In the genomic region with DNA sequence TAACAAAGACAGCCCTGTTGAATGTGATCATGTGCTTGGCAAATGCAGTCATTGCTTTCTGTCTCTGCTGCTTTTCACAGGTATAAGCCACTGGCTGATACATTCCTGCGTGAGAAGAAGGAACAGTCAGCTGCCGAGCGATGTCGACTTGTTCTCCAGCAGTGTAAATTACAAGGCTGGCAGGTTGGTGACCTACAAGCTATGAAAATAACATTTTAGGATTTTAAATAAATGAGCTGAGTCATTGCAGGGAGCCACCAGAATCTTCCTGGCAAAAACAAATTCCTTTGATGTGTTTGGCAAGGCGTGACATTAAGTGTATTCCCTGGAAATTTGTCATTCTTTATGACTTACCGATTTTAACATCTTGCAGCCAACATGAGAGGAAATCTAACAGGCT, we compare ENCODE assay signal across 22 cellular contexts.
A peak's percentile ranks its signal among the peaks of the same experiment; 100 is the strongest.
DNase-seq lines count a peak whose midpoint lies in the region; ATAC-seq and TF ChIP-seq lines count a peak whose summit lies in the region.
"Had no signal": no experiment of that assay in that cellular context is flagged by ENCODE, and none has a peak within 500 bp of the region (broad histone marks: within the 10 kb centered on the region; RNA-seq: fewer than 3 reads in every experiment).

No MANE protein-coding gene starts in this region.

- BruUV-seq in PC-3 (replicated peaks; lab: Mats Ljungman, UMichigan): no TSS peak

- no peaks in the 10 kb centered on the region for H3K27me3 ChIP-seq in GM23338 (ENCODE audit: insufficient read depth)
- peaks cover 37% of the 10 kb centered on the region for H3K27me3 ChIP-seq in PC-3 (ENCODE audit: low read length)
- no peaks in the 10 kb centered on the region for H3K27me3 ChIP-seq in neutrophil
- peaks cover 51% of the 10 kb centered on the region for H3K27me3 ChIP-seq in BE2C
- no peaks in the 10 kb centered on the region for H3K27me3 ChIP-seq in brain microvascular endothelial cell (replicated peaks)
- H3K27me3 ChIP-seq in tibial nerve: no peaks in the 10 kb centered on the region
- H3K27me3 ChIP-seq: colonic mucosa, heart left ventricle, ovary, sigmoid colon had no signal

- H3K4me3 ChIP-seq in GM23338 (no peak overlapping the region), PC-3 (ENCODE audit: low read length) (no peak overlapping the region), fibroblast of villous mesenchyme (ENCODE audit: low read depth, low read length) (no peak overlapping the region), neutrophil (ENCODE audit: low read depth in 1 of 2, low read length in 1 of 2) (no peak overlapping the region), BE2C (ENCODE audit: low read depth, low read length) (no peak overlapping the region), brain microvascular endothelial cell (ENCODE audit: low read depth, low read length) (no peak overlapping the region), tibial nerve (no peak overlapping the region)
- H3K4me3 ChIP-seq: colonic mucosa, heart left ventricle, lower lobe of right lung, ovary, sigmoid colon had no signal

- H4K20me1 ChIP-seq in GM23338 (replicated peaks; ENCODE audit: insufficient read depth) (no peaks in the 10 kb centered on the region), PC-3 (ENCODE audit: low read length) (no peaks in the 10 kb centered on the region)

- no peak overlapping the region for H3K4me3 Mint-ChIP-seq in GM23338
- H3K4me3 Mint-ChIP-seq: activated naive CD8-positive, alpha-beta T cell treated with anti-CD3 and anti-CD28 coated beads for 36 hours; activated T-helper 17 cell treated with anti-CD3 and anti-CD28 coated beads, Interleukin-2, amount 50 U/mL, for 72 hours; brain had no signal

- H3K27me3 Mint-ChIP-seq in GM23338 (ENCODE audit: insufficient read depth, low read depth, poor library complexity): no peaks in the 10 kb centered on the region
- H3K27me3 Mint-ChIP-seq: activated T-helper 17 cell treated with anti-CD3 and anti-CD28 coated beads, Interleukin-2, amount 50 U/mL, for 72 hours had no signal

- CTCF ChIA-PET in PC-3 (lab: Charles Lee): no interaction called here

- no peak for TF ChIP-seq EP300 in tibial nerve (IDR thresholded peaks at IDR 0.05)

- POLR2A ChIA-PET in PC-3 (lab: Charles Lee; ENCODE audit: unreplicated experiment): no interaction called here

- TF ChIP-seq POLR2A in tibial nerve (IDR thresholded peaks at IDR 0.05): no peak

- no peaks in the 10 kb centered on the region for H3K36me3 Mint-ChIP-seq in GM23338 (ENCODE audit: low read depth)
- H3K36me3 Mint-ChIP-seq: activated naive CD8-positive, alpha-beta T cell treated with anti-CD3 and anti-CD28 coated beads for 36 hours; brain had no signal

- peak; percentile 17 for DNase-seq in GM23338 (ENCODE audit: low spot score)
- peak; percentile 22 for DNase-seq in PC-3
- DNase-seq in fibroblast of villous mesenchyme (ENCODE audit: low read depth): peak; percentile 25
- DNase-seq in BE2C: no peak
- DNase-seq in brain microvascular endothelial cell: no peak
- DNase-seq in NCI-H1436 treated with DMSO at 0.1 percent for 48 hours (lab: John Stamatoyannopoulos, UW): no peak
- no peak for DNase-seq in tibial nerve (ENCODE audit: low spot score in 2 of 2)
- DNase-seq: activated CD4-positive, alpha-beta T cell treated with anti-CD3 and anti-CD28 coated beads for 4 hours; activated naive CD8-positive, alpha-beta T cell treated with anti-CD3 and anti-CD28 coated beads for 36 hours; colonic mucosa; DMS79; heart left ventricle; Kasumi-1; lower lobe of right lung; NCI-H2171; ovary; Right ventricle myocardium superior; sigmoid colon; T-helper 1 cell had no signal

- intact Hi-C loops in PC-3 (cut with micrococcal nuclease): no loop called here

- no peak overlapping the region for H3K9ac ChIP-seq in PC-3 (ENCODE audit: low read length)

- WGBS in tibial nerve, 2 donors: 64 to 79% methylated on average over 6 of the region's 6 CpGs

- H3K9me3 Mint-ChIP-seq in GM23338: no peaks in the 10 kb centered on the region
- H3K9me3 Mint-ChIP-seq: activated naive CD8-positive, alpha-beta T cell treated with anti-CD3 and anti-CD28 coated beads for 36 hours; activated T-helper 17 cell treated with anti-CD3 and anti-CD28 coated beads, Interleukin-2, amount 50 U/mL, for 72 hours had no signal

- H3F3A ChIP-seq in GM23338 (replicated peaks; ENCODE audit: low read depth) (no peaks in the 10 kb centered on the region), PC-3 (ENCODE audit: low read length, unreplicated experiment) (no peaks in the 10 kb centered on the region)

- in situ Hi-C loops in brain microvascular endothelial cell (cut with HindIII; ENCODE audit: low pct_ligation_motif_present, low sequenced_read_pairs): no loop called here

- H3K36me3 ChIP-seq in GM23338 (ENCODE audit: insufficient read depth): no peaks in the 10 kb centered on the region
- no peaks in the 10 kb centered on the region for H3K36me3 ChIP-seq in PC-3 (ENCODE audit: low read depth, low read length)
- H3K36me3 ChIP-seq in neutrophil: no peaks in the 10 kb centered on the region
- no peaks in the 10 kb centered on the region for H3K36me3 ChIP-seq in BE2C
- H3K36me3 ChIP-seq in brain microvascular endothelial cell (replicated peaks): no peaks in the 10 kb centered on the region
- no peaks in the 10 kb centered on the region for H3K36me3 ChIP-seq in tibial nerve
- H3K36me3 ChIP-seq: colonic mucosa, heart left ventricle, lower lobe of right lung, ovary, sigmoid colon had no signal

- no peaks in the 10 kb centered on the region for H3K9me2 ChIP-seq in GM23338 (ENCODE audit: insufficient read depth)
- no peaks in the 10 kb centered on the region for H3K9me2 ChIP-seq in PC-3 (replicated peaks; ENCODE audit: low read length)

- peak overlapping the region; percentile 1 for H2AFZ ChIP-seq in GM23338
- no peak overlapping the region for H2AFZ ChIP-seq in PC-3 (ENCODE audit: low read length)

- no peak for ATAC-seq in GM23338
- ATAC-seq in PC-3: peak; percentile 20; the same call in 1 of the 2 replicates
- ATAC-seq: activated T-helper 17 cell treated with anti-CD3 and anti-CD28 coated beads, Interleukin-2, amount 50 U/mL, for 72 hours; heart left ventricle; lower lobe of right lung had no signal

- H3K4me1 ChIP-seq in GM23338 (ENCODE audit: insufficient read depth) (no peaks in the 10 kb centered on the region), PC-3 (ENCODE audit: insufficient read depth, low read length) (no peaks in the 10 kb centered on the region), neutrophil (ENCODE audit: control insufficient read depth in 1 of 2, insufficient read depth in 1 of 2, low read depth in 1 of 2, low read length in 1 of 2) (peaks cover 48 to 56% of the 10 kb centered on the region in 2 experiments), BE2C (no peaks in the 10 kb centered on the region), tibial nerve (no peaks in the 10 kb centered on the region)
- H3K4me1 ChIP-seq: colonic mucosa, heart left ventricle, lower lobe of right lung had no signal

- H3K27ac ChIP-seq in GM23338 (ENCODE audit: low read depth) (no peak overlapping the region), PC-3 (ENCODE audit: low read length) (no peak overlapping the region), neutrophil (peak overlapping the region; percentile 78), brain microvascular endothelial cell (no peak overlapping the region), tibial nerve (no peak overlapping the region)
- H3K27ac ChIP-seq: colonic mucosa, heart left ventricle, lower lobe of right lung, ovary had no signal

- H3K9me3 ChIP-seq in PC-3 (ENCODE audit: low read length) (no peaks in the 10 kb centered on the region), neutrophil (no peaks in the 10 kb centered on the region), BE2C (no peaks in the 10 kb centered on the region), tibial nerve (no peaks in the 10 kb centered on the region)
- H3K9me3 ChIP-seq: colonic mucosa, heart left ventricle, lower lobe of right lung, ovary, sigmoid colon had no signal

- H3K79me2 ChIP-seq in GM23338 (replicated peaks; ENCODE audit: insufficient read depth): no peaks in the 10 kb centered on the region
- H3K79me2 ChIP-seq in PC-3 (ENCODE audit: low read length): no peaks in the 10 kb centered on the region

- H3K4me2 ChIP-seq in GM23338: no peak overlapping the region
- no peak overlapping the region for H3K4me2 ChIP-seq in PC-3 (ENCODE audit: low read length)

- no peak for TF ChIP-seq CTCF in GM23338 (conservative IDR thresholded peaks at IDR 0.05; ENCODE audit: low read depth in 2 of 2)
- TF ChIP-seq CTCF in PC-3 (conservative IDR thresholded peaks at IDR 0.05; ENCODE audit: low read depth, low read length): no peak
- no peak for TF ChIP-seq CTCF in fibroblast of villous mesenchyme (IDR thresholded peaks at IDR 0.05; ENCODE audit: insufficient read depth, low read depth, low read length)
- no peak for TF ChIP-seq CTCF in neutrophil (IDR thresholded peaks at IDR 0.05)
- TF ChIP-seq CTCF in BE2C (IDR thresholded peaks at IDR 0.05; ENCODE audit: low read depth, low read length): no peak
- no peak for TF ChIP-seq CTCF in brain microvascular endothelial cell (IDR thresholded peaks at IDR 0.05; ENCODE audit: low read depth, low read length, missing control alignments)
- no peak for TF ChIP-seq CTCF in tibial nerve (IDR thresholded peaks at IDR 0.05)

- H3K4me1 Mint-ChIP-seq in GM23338: no peaks in the 10 kb centered on the region
- H3K4me1 Mint-ChIP-seq: activated naive CD8-positive, alpha-beta T cell treated with anti-CD3 and anti-CD28 coated beads for 36 hours; activated T-helper 17 cell treated with anti-CD3 and anti-CD28 coated beads, Interleukin-2, amount 50 U/mL, for 72 hours had no signal

- H3K27ac Mint-ChIP-seq in GM23338: no peak overlapping the region
- H3K27ac Mint-ChIP-seq: activated naive CD8-positive, alpha-beta T cell treated with anti-CD3 and anti-CD28 coated beads for 36 hours; activated T-helper 17 cell treated with anti-CD3 and anti-CD28 coated beads, Interleukin-2, amount 50 U/mL, for 72 hours; brain had no signal

TF ChIP-seq in GM23338, 12 proteins besides CTCF, POLR2A, EP300 and RAD21 (continues in another document):
- TF ChIP-seq ZNF331 (CRISPR knock-in tag; IDR thresholded peaks at IDR 0.05; ENCODE audit: low read depth): no peak

Comparison
In these comparisons a context has a peak if more than half of its experiments do, and no peak if none do; other contexts are left out.
1. DNase-seq: peak in GM23338 (single experiment), PC-3 (single experiment) and fibroblast of villous mesenchyme (single experiment); none in BE2C (single experiment), brain microvascular endothelial cell (single experiment), NCI-H1436 treated with DMSO at 0.1 percent for 48 hours (single experiment) and tibial nerve (0 of 2).